7 cellular contexts compared by ENCODE assay signal in genomic region chr5:6686916-6687409, GRCh38.
A peak's percentile ranks its signal among the peaks of the same experiment; 100 is the strongest.
DNase-seq lines count a peak whose midpoint lies in the region; ATAC-seq and TF ChIP-seq lines count a peak whose summit lies in the region.

No MANE protein-coding gene starts in this region.

- in situ Hi-C loops in brain microvascular endothelial cell (cut with HindIII; ENCODE audit: low pct_ligation_motif_present, low sequenced_read_pairs): no loop called here

- TF ChIP-seq CTCF in brain microvascular endothelial cell (IDR thresholded peaks at IDR 0.05; ENCODE audit: low read depth, low read length, missing control alignments): no peak

- no peak overlapping the region for H3K27ac ChIP-seq in brain microvascular endothelial cell

- H3K27me3 ChIP-seq in brain microvascular endothelial cell (replicated peaks): no peaks in the 10 kb centered on the region

- DNase-seq in HuH-7 (ENCODE audit: low spot score): peak; percentile 24
- peak; percentile 35 for DNase-seq in brain microvascular endothelial cell
- peak; percentile 59 for DNase-seq in iris pigment epithelial cell (ENCODE audit: low read depth)
- DNase-seq in smooth muscle cell of the brain vasculature (ENCODE audit: low read depth, low spot score): peak; percentile 32

- no peaks in the 10 kb centered on the region for H3K36me3 ChIP-seq in brain microvascular endothelial cell (replicated peaks)

- peak overlapping the region; percentile 42 for H3K4me3 ChIP-seq in brain microvascular endothelial cell (ENCODE audit: low read depth, low read length)

- ATAC-seq in HG02610 (IDR thresholded peaks at IDR 0.05; ENCODE audit: unreplicated experiment) (no peak), GM18502 (IDR thresholded peaks at IDR 0.05; ENCODE audit: poor library complexity, unreplicated experiment) (no peak), GM21717 (IDR thresholded peaks at IDR 0.05; ENCODE audit: unreplicated experiment) (no peak)
